Comparison of ENCODE assay signal across 12 cellular contexts in genomic region chr1:231160851-231161710, GRCh38. TPM values are rescaled to one million over a fixed set of nuclear protein-coding genes. Genes with fewer than 3 reads are reported as not detected.
DNase-seq lines count a peak whose midpoint lies in the region; FAIRE-seq and TF ChIP-seq lines count a peak whose summit lies in the region.
"Had no signal": no experiment of that assay in that cellular context is flagged by ENCODE, and none has a peak within 500 bp of the region (broad histone marks: within the 10 kb centered on the region; RNA-seq: fewer than 3 reads in every experiment).

No MANE protein-coding gene starts in this region.

- H3K9me3 Mint-ChIP-seq in activated CD4-positive, alpha-beta T cell treated with anti-CD3 and anti-CD28 coated beads, Interleukin-2, amount 10 ng/mL, durations not matched to agents 7 days and 5 days, result no peaks in the 10 kb centered on the region

- H2AFZ ChIP-seq in smooth muscle cell (ENCODE audit: low read depth), result peak overlapping the region; percentile 3

- no peaks in the 10 kb centered on the region for H4K20me1 ChIP-seq in smooth muscle cell (ENCODE audit: low read depth)
- H4K20me1 ChIP-seq: BLaER1 treated with 17β-estradiol and CSF1 and Interleukin-3, amounts not matched to agents 10 nM and 100 nM had no signal

- peak overlapping the region; percentile 55 to 58 for H3K4me3 ChIP-seq in ascending aorta
- H3K4me3 ChIP-seq in kidney (ENCODE audit: low read length in 2 of 2), result peak overlapping the region in 1 of 2 donors; percentile 31
- H3K4me3 ChIP-seq in smooth muscle cell, result peak overlapping the region; percentile 60
- H3K4me3 ChIP-seq: BLaER1 treated with 17β-estradiol and CSF1 and Interleukin-3, amounts not matched to agents 10 nM and 100 nM had no signal

- no peak overlapping the region for H3K27ac ChIP-seq in ascending aorta
- no peak overlapping the region for H3K27ac ChIP-seq in kidney (ENCODE audit: low read depth in 2 of 2, low read length in 2 of 2)
- H3K27ac ChIP-seq in smooth muscle cell (ENCODE audit: low read depth), result no peak overlapping the region
- H3K27ac ChIP-seq: BLaER1 treated with 17β-estradiol and CSF1 and Interleukin-3, amounts not matched to agents 10 nM and 100 nM; HL-60 had no signal

- no peak overlapping the region for H3K9ac ChIP-seq in kidney (ENCODE audit: low read length in 2 of 2)
- no peak overlapping the region for H3K9ac ChIP-seq in smooth muscle cell (ENCODE audit: low read depth)
- H3K9ac ChIP-seq: BLaER1 treated with 17β-estradiol and CSF1 and Interleukin-3, amounts not matched to agents 10 nM and 100 nM had no signal

- no peak overlapping the region for H3K4me3 Mint-ChIP-seq in activated CD4-positive, alpha-beta T cell treated with anti-CD3 and anti-CD28 coated beads, Interleukin-2, amount 10 ng/mL, durations not matched to agents 7 days and 5 days

- H3K36me3 Mint-ChIP-seq in activated CD4-positive, alpha-beta T cell treated with anti-CD3 and anti-CD28 coated beads, Interleukin-2, amount 10 ng/mL, durations not matched to agents 7 days and 5 days (ENCODE audit: low read depth), result no peaks in the 10 kb centered on the region

- CTCF ChIA-PET in activated CD4-positive, alpha-beta T cell treated with anti-CD3 and anti-CD28 coated beads, Interleukin-2, amount 10 ng/mL, durations not matched to agents 7 days and 5 days (lab: Charles Lee), result interaction anchor here (0.6 to 0.7 kb wide), 2 partner anchors 238 to 1937 kb away, joined by 3 read pairs; no protein-coding TSS in a partner anchor

- intact Hi-C loops in ascending aorta (cut with DNase I), result no loop called here
- intact Hi-C loops in kidney (cut with DNase I), result no loop called here

- POLR2A ChIA-PET in activated CD4-positive, alpha-beta T cell treated with anti-CD3 and anti-CD28 coated beads, Interleukin-2, amount 10 ng/mL, durations not matched to agents 7 days and 5 days (lab: Charles Lee), result no interaction called here

- peak overlapping the region; percentile 96 for H3K4me2 ChIP-seq in smooth muscle cell
- H3K4me2 ChIP-seq: BLaER1 treated with 17β-estradiol and CSF1 and Interleukin-3, amounts not matched to agents 10 nM and 100 nM had no signal

- H3K9me3 ChIP-seq in ascending aorta (no peaks in the 10 kb centered on the region), kidney (ENCODE audit: control insufficient read depth in 1 of 2, low read length in 2 of 2) (no peaks in the 10 kb centered on the region), smooth muscle cell (replicated peaks; ENCODE audit: low read depth) (no peaks in the 10 kb centered on the region)

- H3F3A ChIP-seq in smooth muscle cell (ENCODE audit: low read depth), result no peaks in the 10 kb centered on the region

- WGBS in smooth muscle cell (ENCODE audit: low lambda C conversion rate), result 9% methylated on average over 52 of the region's 55 CpGs

- no peak for TF ChIP-seq CTCF in ascending aorta (IDR thresholded peaks at IDR 0.05)
- TF ChIP-seq CTCF in kidney (IDR thresholded peaks at IDR 0.05; ENCODE audit: borderline replicate concordance, extremely low read depth, insufficient read depth), result no peak
- no peak for TF ChIP-seq CTCF in smooth muscle cell (IDR thresholded peaks at IDR 0.05; ENCODE audit: borderline replicate concordance, insufficient read depth, poor library complexity, severe bottlenecking)

- peak overlapping the region; percentile 25 for H3K27ac Mint-ChIP-seq in activated CD4-positive, alpha-beta T cell treated with anti-CD3 and anti-CD28 coated beads, Interleukin-2, amount 10 ng/mL, durations not matched to agents 7 days and 5 days

- H3K36me3 ChIP-seq in ascending aorta (no peaks in the 10 kb centered on the region), kidney (ENCODE audit: control insufficient read depth in 1 of 2, insufficient read depth in 2 of 2, low read length in 2 of 2) (no peaks in the 10 kb centered on the region), smooth muscle cell (ENCODE audit: low read depth) (no peaks in the 10 kb centered on the region)
- H3K36me3 ChIP-seq: BLaER1 treated with 17β-estradiol and CSF1 and Interleukin-3, amounts not matched to agents 10 nM and 100 nM had no signal

- FAIRE-seq in kidney (lab: Jason Lieb, UNC), result no peak

- H3K27me3 ChIP-seq in ascending aorta, result peaks cover 8% of the 10 kb centered on the region
- peaks cover 98% of the 10 kb centered on the region for H3K27me3 ChIP-seq in smooth muscle cell (ENCODE audit: low read depth)

- no peak for DNase-seq in activated CD4-positive, alpha-beta T cell treated with anti-CD3 and anti-CD28 coated beads, Interleukin-2, amount 10 ng/mL, durations not matched to agents 7 days and 5 days
- no peak for DNase-seq in activated CD4-positive, alpha-beta T cell treated with anti-CD3 and anti-CD28 coated beads, Interleukin-2, amount 50 U/mL, for 1 hour
- DNase-seq in ascending aorta (ENCODE audit: low spot score in 2 of 2), result no peak
- DNase-seq in kidney, result peak; percentile 67
- DNase-seq in smooth muscle cell (lab: John Stamatoyannopoulos, UW; ENCODE audit: unreplicated experiment), result no peak
- DNase-seq in pons (ENCODE audit: low spot score), result no peak
- DNase-seq in NCI-H774 (lab: John Stamatoyannopoulos, UW), result no peak
- no peak for DNase-seq in NCI-H187 treated with DMSO at 0.1 percent for 48 hours (lab: John Stamatoyannopoulos, UW)
- DNase-seq: mammary epithelial cell had no signal

- H3K4me1 Mint-ChIP-seq in activated CD4-positive, alpha-beta T cell treated with anti-CD3 and anti-CD28 coated beads, Interleukin-2, amount 10 ng/mL, durations not matched to agents 7 days and 5 days, result peaks cover 5% of the 10 kb centered on the region

- peaks cover 69% of the 10 kb centered on the region for H3K27me3 Mint-ChIP-seq in activated CD4-positive, alpha-beta T cell treated with anti-CD3 and anti-CD28 coated beads, Interleukin-2, amount 10 ng/mL, durations not matched to agents 7 days and 5 days

- H3K4me1 ChIP-seq in ascending aorta (peaks cover 14 to 22% of the 10 kb centered on the region in 2 donors), kidney (ENCODE audit: control insufficient read depth in 1 of 2, insufficient read depth in 1 of 2, low read depth in 1 of 2, low read length in 2 of 2) (peaks cover 0 to 12% of the 10 kb centered on the region in 2 donors), smooth muscle cell (ENCODE audit: low read depth) (peaks cover 18% of the 10 kb centered on the region)

- H3K79me2 ChIP-seq in smooth muscle cell (ENCODE audit: low read depth), result no peaks in the 10 kb centered on the region

RNA-seq across cellular contexts. Expression of gene TRIM67, which starts 0.8 kb away (rescaled TPM):
- not detected for total RNA-seq in activated CD4-positive, alpha-beta T cell treated with anti-CD3 and anti-CD28 coated beads, Interleukin-2, amount 10 ng/mL, durations not matched to agents 7 days and 5 days
- total RNA-seq in ascending aorta, result not detected
- not detected for total RNA-seq in kidney
- 0.04 TPM for polyA plus RNA-seq in kidney (ENCODE audit: insufficient read depth, low read depth, low replicate concordance)
- total RNA-seq in smooth muscle cell, result 0.04 TPM in 1 of 2 replicates, not detected in the other
- polyA plus RNA-seq in smooth muscle cell, result 0.13 and 0.25 TPM in 2 replicates
- total RNA-seq: mammary epithelial cell; T-helper 1 cell treated with Interleukin-12 subunit alpha and Interleukin-12 subunit beta and Interleukin-4 antibody, amounts not matched to agents 30 ng/mL and 1 ng/mL, for 36 hours had no signal
- polyA plus RNA-seq: mammary epithelial cell had no signal
